In genomic region chr16:47142469-47143328, GRCh38 we compare ENCODE assay signal across 2 cellular contexts.
A peak's percentile ranks its signal among the peaks of the same experiment; 100 is the strongest.
TF ChIP-seq lines count a peak whose summit lies in the region.

No MANE protein-coding gene starts in this region.

TF ChIP-seq in GM23338, 12 proteins besides CTCF, POLR2A, EP300 and RAD21:
- TF ChIP-seq EZH2 (IDR thresholded peaks at IDR 0.05; ENCODE audit: low read depth, unreplicated experiment) (peak; percentile 56), ZNF114 (CRISPR knock-in tag; IDR thresholded peaks at IDR 0.05) (no peak), ETS1 (IDR thresholded peaks at IDR 0.05) (no peak)

TF ChIP-seq in H1, 55 proteins besides CTCF, POLR2A, EP300 and RAD21:
- TF ChIP-seq ASH2L (IDR thresholded peaks at IDR 0.05; ENCODE audit: low read length) (peak; percentile 79), EZH2 (IDR thresholded peaks at IDR 0.05; ENCODE audit: low read depth, low read length, severe bottlenecking) (peak; percentile 31), ZNF274 (IDR thresholded peaks at IDR 0.05; ENCODE audit: borderline replicate concordance, extremely low read depth, low read length) (no peak), SUZ12 (IDR thresholded peaks at IDR 0.05; ENCODE audit: low read length) (peak; percentile 30; the same call in 1 of the 2 replicates), SIN3A (conservative IDR thresholded peaks at IDR 0.05 in 1 of 2, IDR thresholded peaks at IDR 0.05 in 1 of 2; ENCODE audit: low read depth in 1 of 2, low read length in 2 of 2) (0 out of 4 replicates have a peak, but pooled peaks of 1 of the 2 experiments have one; percentile 7), MAFK (IDR thresholded peaks at IDR 0.05; ENCODE audit: low read depth, low read length) (no peak), CHD1 (IDR thresholded peaks at IDR 0.05; ENCODE audit: low read depth, low read length) (no peak), SP4 (IDR thresholded peaks at IDR 0.05; ENCODE audit: low read length) (no peak)
